Comparison of ENCODE assay signal across 15 cellular contexts in genomic region chr10:76114556-76114955, GRCh38.
DNase-seq lines count a peak whose midpoint lies in the region; ATAC-seq and TF ChIP-seq lines count a peak whose summit lies in the region.
"Had no signal": no experiment of that assay in that cellular context is flagged by ENCODE, and none has a peak within 500 bp of the region (broad histone marks: within the 10 kb centered on the region; RNA-seq: fewer than 3 reads in every experiment).

No MANE protein-coding gene starts in this region.

- H3K4me3 ChIP-seq in mesenchymal stem cell (ENCODE audit: insufficient read depth in 1 of 2, low read depth in 1 of 2, low read length in 2 of 2) (no peak overlapping the region), adrenal gland (no peak overlapping the region)

- no peak overlapping the region for H2BK120ac ChIP-seq in mesenchymal stem cell (ENCODE audit: low read depth, low read length)

- no peak for TF ChIP-seq POLR2A in adrenal gland (IDR thresholded peaks at IDR 0.05)

- no peak overlapping the region for H4K91ac ChIP-seq in mesenchymal stem cell (ENCODE audit: low read length)

- peak overlapping the region; percentile 3 for H3K27ac Mint-ChIP-seq in type B pancreatic cell
- H3K27ac Mint-ChIP-seq: activated T-helper 2 cell treated with anti-CD3 and anti-CD28 coated beads, Interferon-gamma antibody, Interleukin-2, Interleukin-4, amounts not matched to agents 10 μg/mL and 5 μg/mL and 100 μg/mL, durations not matched to agents 14 hours and 24 hours and 36 hours; natural killer cell treated with Interleukin-12 subunit alpha and Interleukin-12 subunit beta and Interleukin-15 and Interleukin-18, amount 100 ng/mL, for 72 hours; stimulated activated effector memory CD8-positive, alpha-beta T cell treated with anti-CD3 and anti-CD28 coated beads, Interleukin-12 subunit alpha, Interleukin-12 subunit beta, amount 100 ng/mL, for 72 hours had no signal

- H2BK15ac ChIP-seq in mesenchymal stem cell (ENCODE audit: low read depth, poor library complexity, severe bottlenecking): no peak overlapping the region

- H3K14ac ChIP-seq in mesenchymal stem cell (ENCODE audit: low read length in 2 of 2): no peak overlapping the region

- H3K27ac ChIP-seq in mesenchymal stem cell (ENCODE audit: low read length, poor library complexity, severe bottlenecking): no peak overlapping the region
- no peak overlapping the region for H3K27ac ChIP-seq in adrenal gland

- H3K9me3 Mint-ChIP-seq in type B pancreatic cell: peaks cover 8% of the 10 kb centered on the region
- H3K9me3 Mint-ChIP-seq: activated T-helper 2 cell treated with anti-CD3 and anti-CD28 coated beads, Interferon-gamma antibody, Interleukin-2, Interleukin-4, amounts not matched to agents 10 μg/mL and 5 μg/mL and 100 μg/mL, durations not matched to agents 14 hours and 24 hours and 36 hours; natural killer cell treated with Interleukin-12 subunit alpha and Interleukin-12 subunit beta and Interleukin-15 and Interleukin-18, amount 100 ng/mL, for 72 hours had no signal

- WGBS in mesenchymal stem cell: 85% methylated on average over 8 of the region's 8 CpGs
- WGBS in adrenal gland, 4 donors: 74 to 87% (median 84%) methylated on average over 8 of the region's 8 CpGs

- H3K27me3 Mint-ChIP-seq in type B pancreatic cell: peaks cover 74% of the 10 kb centered on the region

- no peak for ATAC-seq in GM18502 (IDR thresholded peaks at IDR 0.05; ENCODE audit: poor library complexity, unreplicated experiment)
- ATAC-seq: left ventricle myocardium superior; natural killer cell treated with Interleukin-12 subunit alpha and Interleukin-12 subunit beta and Interleukin-15 and Interleukin-18, amount 100 ng/mL, for 72 hours; stimulated activated effector memory CD8-positive, alpha-beta T cell treated with anti-CD3 and anti-CD28 coated beads, Interleukin-12 subunit alpha, Interleukin-12 subunit beta, amount 100 ng/mL, for 72 hours had no signal

- peak overlapping the region; percentile 51 for H3K4me3 Mint-ChIP-seq in type B pancreatic cell
- H3K4me3 Mint-ChIP-seq: natural killer cell treated with Interleukin-12 subunit alpha and Interleukin-12 subunit beta and Interleukin-15 and Interleukin-18, amount 100 ng/mL, for 72 hours; stimulated activated effector memory CD8-positive, alpha-beta T cell treated with anti-CD3 and anti-CD28 coated beads, Interleukin-12 subunit alpha, Interleukin-12 subunit beta, amount 100 ng/mL, for 72 hours had no signal

- no peak overlapping the region for H3K4me2 ChIP-seq in mesenchymal stem cell (ENCODE audit: low read length, poor library complexity, severe bottlenecking)

- H3K18ac ChIP-seq in mesenchymal stem cell (ENCODE audit: low read depth in 1 of 2, low read length in 2 of 2): no peak overlapping the region

- no peaks in the 10 kb centered on the region for H3K79me1 ChIP-seq in mesenchymal stem cell (replicated peaks; ENCODE audit: low read length, poor library complexity, severe bottlenecking)

- H3K4me1 ChIP-seq in mesenchymal stem cell (ENCODE audit: control insufficient read depth, insufficient read depth, low read depth, low read length) (peaks cover 3% of the 10 kb centered on the region), adrenal gland (replicated peaks in 1 of 2) (no peaks in the 10 kb centered on the region)

- peak; percentile 45 for DNase-seq in NCI-H82 (lab: John Stamatoyannopoulos, UW)
- DNase-seq in NCI-H82 treated with DMSO at 0.1 percent for 48 hours (lab: John Stamatoyannopoulos, UW; ENCODE audit: unreplicated experiment): no peak
- DNase-seq in SHP77 (lab: John Stamatoyannopoulos, UW): peak; percentile 38 to 55
- no peak for DNase-seq in mesenchymal stem cell
- DNase-seq in type B pancreatic cell (ENCODE audit: extremely low spot score, unreplicated experiment): no peak
- no peak for DNase-seq in NCI-H128 (lab: John Stamatoyannopoulos, UW; ENCODE audit: unreplicated experiment)
- no peak for DNase-seq in adrenal gland
- DNase-seq: activated CD8-positive, alpha-beta memory T cell treated with anti-CD3 and anti-CD28 coated beads for 24 hours; dermis blood vessel endothelial cell; hippocampal formation; left ventricle myocardium superior had no signal

- peak overlapping the region in 1 of 2 experiments; percentile 31 for H3K4ac ChIP-seq in mesenchymal stem cell (ENCODE audit: low read depth in 1 of 2, low read length in 2 of 2)

- H3K27me3 ChIP-seq in mesenchymal stem cell (ENCODE audit: control insufficient read depth in 1 of 2, insufficient read depth in 1 of 2, low read length in 2 of 2) (no peaks in the 10 kb centered on the region), adrenal gland (no peaks in the 10 kb centered on the region)

- H3K36me3 ChIP-seq in mesenchymal stem cell (ENCODE audit: control insufficient read depth in 1 of 2, insufficient read depth in 2 of 2, low read depth in 1 of 2, low read length in 2 of 2) (no peaks in the 10 kb centered on the region), adrenal gland (replicated peaks in 1 of 2) (no peaks in the 10 kb centered on the region)

- intact Hi-C loops in adrenal gland (cut with DNase I): no loop called here

- TF ChIP-seq CTCF in type B pancreatic cell (conservative IDR thresholded peaks at IDR 0.05): no peak
- no peak for TF ChIP-seq CTCF in adrenal gland (IDR thresholded peaks at IDR 0.05)

- H3K9ac ChIP-seq in mesenchymal stem cell (ENCODE audit: low read length): no peak overlapping the region

- peak overlapping the region; percentile 29 to 72 for H2BK12ac ChIP-seq in mesenchymal stem cell (ENCODE audit: low read length in 2 of 2)

- H3K4me1 Mint-ChIP-seq in type B pancreatic cell (ENCODE audit: unreplicated experiment): peaks cover 57% of the 10 kb centered on the region
- H3K4me1 Mint-ChIP-seq: stimulated activated effector memory CD8-positive, alpha-beta T cell treated with anti-CD3 and anti-CD28 coated beads, Interleukin-12 subunit alpha, Interleukin-12 subunit beta, amount 100 ng/mL, for 72 hours had no signal

- H2AFZ ChIP-seq in mesenchymal stem cell (ENCODE audit: low read depth, low read length): no peak overlapping the region

- no peak overlapping the region for H3K23ac ChIP-seq in mesenchymal stem cell (ENCODE audit: low read length in 2 of 2)

- H4K8ac ChIP-seq in mesenchymal stem cell (ENCODE audit: low read length): no peak overlapping the region

- H2BK5ac ChIP-seq in mesenchymal stem cell (ENCODE audit: low read depth, low read length, poor library complexity, severe bottlenecking): no peak overlapping the region

- H3K36me3 Mint-ChIP-seq in type B pancreatic cell: peaks cover 10% of the 10 kb centered on the region
- H3K36me3 Mint-ChIP-seq: natural killer cell treated with Interleukin-12 subunit alpha and Interleukin-12 subunit beta and Interleukin-15 and Interleukin-18, amount 100 ng/mL, for 72 hours; stimulated activated effector memory CD8-positive, alpha-beta T cell treated with anti-CD3 and anti-CD28 coated beads, Interleukin-12 subunit alpha, Interleukin-12 subunit beta, amount 100 ng/mL, for 72 hours had no signal

- no peak overlapping the region for H2AK5ac ChIP-seq in mesenchymal stem cell (ENCODE audit: low read length, severe bottlenecking)

- H3K9me3 ChIP-seq in mesenchymal stem cell (ENCODE audit: control insufficient read depth, low read length) (no peaks in the 10 kb centered on the region), adrenal gland (replicated peaks in 1 of 3) (no peaks in the 10 kb centered on the region)

Comparison
In these comparisons a context has a peak if more than half of its experiments do, and no peak if none do; other contexts are left out.
1. DNase-seq: peak in NCI-H82 (single experiment) and SHP77 (2 of 2); none in NCI-H82 treated with DMSO at 0.1 percent for 48 hours (single experiment), mesenchymal stem cell (single experiment), type B pancreatic cell (single experiment), NCI-H128 (single experiment) and adrenal gland (0 of 7).